22 cellular contexts compared by ENCODE assay signal in genomic region chr22:48750282-48750681, GRCh38.
DNase-seq lines count a peak whose midpoint lies in the region; ATAC-seq and TF ChIP-seq lines count a peak whose summit lies in the region.
"Had no signal": no experiment of that assay in that cellular context is flagged by ENCODE, and none has a peak within 500 bp of the region (broad histone marks: within the 10 kb centered on the region; RNA-seq: fewer than 3 reads in every experiment).

No MANE protein-coding gene starts in this region.

- H3K27ac Mint-ChIP-seq in activated CD8-positive, alpha-beta T cell treated with anti-CD3 and anti-CD28 coated beads, Interleukin-2, amount 10 ng/mL, durations not matched to agents 7 days and 5 days, result no peak overlapping the region
- no peak overlapping the region for H3K27ac Mint-ChIP-seq in activated CD8-positive, alpha-beta T cell treated with anti-CD3 and anti-CD28 coated beads for 36 hours
- H3K27ac Mint-ChIP-seq: CD4-positive, CD25-positive, alpha-beta regulatory T cell had no signal

- no peak for ATAC-seq in activated CD8-positive, alpha-beta T cell treated with anti-CD3 and anti-CD28 coated beads, Interleukin-2, amount 10 ng/mL, durations not matched to agents 7 days and 5 days
- no peak for ATAC-seq in activated CD8-positive, alpha-beta T cell treated with anti-CD3 and anti-CD28 coated beads for 36 hours
- ATAC-seq in lung (ENCODE audit: insufficient read depth, low FRiP score) (no peak), HG03520 (IDR thresholded peaks at IDR 0.05; ENCODE audit: unreplicated experiment) (no peak)
- ATAC-seq: HCT116 had no signal

- H3K27me3 Mint-ChIP-seq in activated CD8-positive, alpha-beta T cell treated with anti-CD3 and anti-CD28 coated beads, Interleukin-2, amount 10 ng/mL, durations not matched to agents 7 days and 5 days (ENCODE audit: low read depth), result no peaks in the 10 kb centered on the region
- H3K27me3 Mint-ChIP-seq in activated CD8-positive, alpha-beta T cell treated with anti-CD3 and anti-CD28 coated beads for 36 hours, result no peaks in the 10 kb centered on the region
- H3K27me3 Mint-ChIP-seq: CD4-positive, CD25-positive, alpha-beta regulatory T cell had no signal

- H3K9me3 ChIP-seq in lung (ENCODE audit: control insufficient read depth in 2 of 2, insufficient read depth in 1 of 2, low read length in 1 of 2), result peaks cover 0 to 2% of the 10 kb centered on the region in 2 donors
- H3K9me3 ChIP-seq: BLaER1, Peyer's patch had no signal

- no peaks in the 10 kb centered on the region for H3K4me1 Mint-ChIP-seq in activated CD8-positive, alpha-beta T cell treated with anti-CD3 and anti-CD28 coated beads, Interleukin-2, amount 10 ng/mL, durations not matched to agents 7 days and 5 days (ENCODE audit: low read depth)
- H3K4me1 Mint-ChIP-seq in activated CD8-positive, alpha-beta T cell treated with anti-CD3 and anti-CD28 coated beads for 36 hours (ENCODE audit: low read depth), result no peaks in the 10 kb centered on the region
- H3K4me1 Mint-ChIP-seq: CD4-positive, CD25-positive, alpha-beta regulatory T cell had no signal

- no peak overlapping the region for H3K27ac ChIP-seq in lung (ENCODE audit: low read depth in 1 of 2, low read length in 1 of 2)
- H3K27ac ChIP-seq: BLaER1, HL-60, Peyer's patch had no signal

- H3K27me3 ChIP-seq in lung (ENCODE audit: control insufficient read depth, insufficient read depth), result no peaks in the 10 kb centered on the region
- H3K27me3 ChIP-seq: BLaER1, Peyer's patch had no signal

- H3K36me3 ChIP-seq in lung (ENCODE audit: control insufficient read depth in 2 of 2, insufficient read depth in 2 of 2, low read length in 2 of 2), result no peaks in the 10 kb centered on the region
- H3K36me3 ChIP-seq: BLaER1, Peyer's patch had no signal

- intact Hi-C loops in activated CD8-positive, alpha-beta T cell treated with anti-CD3 and anti-CD28 coated beads for 36 hours (cut with micrococcal nuclease), result no loop called here

- WGBS in lung, 2 donors, result 97% methylated on average over 27 of the region's 27 CpGs

- CTCF ChIA-PET in activated CD8-positive, alpha-beta T cell treated with anti-CD3 and anti-CD28 coated beads, Interleukin-2, amount 10 ng/mL, durations not matched to agents 7 days and 5 days (lab: Charles Lee), result no interaction called here
- CTCF ChIA-PET in activated CD8-positive, alpha-beta T cell treated with anti-CD3 and anti-CD28 coated beads for 36 hours (lab: Charles Lee), result no interaction called here

- no peak overlapping the region for H3K4me3 Mint-ChIP-seq in activated CD8-positive, alpha-beta T cell treated with anti-CD3 and anti-CD28 coated beads, Interleukin-2, amount 10 ng/mL, durations not matched to agents 7 days and 5 days
- H3K4me3 Mint-ChIP-seq in activated CD8-positive, alpha-beta T cell treated with anti-CD3 and anti-CD28 coated beads for 36 hours, result no peak overlapping the region
- H3K4me3 Mint-ChIP-seq: CD4-positive, CD25-positive, alpha-beta regulatory T cell had no signal

- H3K4me3 ChIP-seq in lung, result no peak overlapping the region
- H3K4me3 ChIP-seq: BLaER1, Peyer's patch had no signal

- DNase-seq in activated CD8-positive, alpha-beta T cell treated with anti-CD3 and anti-CD28 coated beads, Interleukin-2, amount 10 ng/mL, durations not matched to agents 7 days and 5 days, result peak; percentile 1
- no peak for DNase-seq in activated CD8-positive, alpha-beta T cell treated with anti-CD3 and anti-CD28 coated beads for 36 hours
- DNase-seq in stimulated activated CD4-positive, alpha-beta T cell treated with anti-CD3 and anti-CD28 coated beads, Interleukin-4, amount 100 ng/mL, for 24 hours, result peak; percentile 1
- DNase-seq in stimulated activated CD4-positive, alpha-beta T cell treated with anti-CD3 and anti-CD28 coated beads, Interleukin-15, amount 100 ng/mL, for 24 hours, result no peak
- DNase-seq in lung (ENCODE audit: low spot score), result peak; percentile 26
- peak; percentile 27 for DNase-seq in ureter (ENCODE audit: low spot score)
- DNase-seq in SHP77 (lab: John Stamatoyannopoulos, UW), result no peak
- DNase-seq: 8988T; CD4-positive, CD25-positive, alpha-beta regulatory T cell; NCI-H1092; NCI-H1417 treated with DMSO at 0.1 percent for 48 hours; NCI-H1694 treated with DMSO at 0.1 percent for 48 hours; NCI-H2081; NCI-H2227 treated with DMSO at 0.1 percent for 48 hours; NCI-H69; OCI-M1; SIG-M5 had no signal

- POLR2A ChIA-PET in activated CD8-positive, alpha-beta T cell treated with anti-CD3 and anti-CD28 coated beads, Interleukin-2, amount 10 ng/mL, durations not matched to agents 7 days and 5 days (lab: Charles Lee), result no interaction called here
- POLR2A ChIA-PET in activated CD8-positive, alpha-beta T cell treated with anti-CD3 and anti-CD28 coated beads for 36 hours (lab: Charles Lee), result no interaction called here

- H3K9me3 Mint-ChIP-seq in activated CD8-positive, alpha-beta T cell treated with anti-CD3 and anti-CD28 coated beads, Interleukin-2, amount 10 ng/mL, durations not matched to agents 7 days and 5 days (ENCODE audit: insufficient read depth), result no peaks in the 10 kb centered on the region
- H3K9me3 Mint-ChIP-seq in activated CD8-positive, alpha-beta T cell treated with anti-CD3 and anti-CD28 coated beads for 36 hours, result no peaks in the 10 kb centered on the region

- no peaks in the 10 kb centered on the region for H3K4me1 ChIP-seq in lung (ENCODE audit: control insufficient read depth in 2 of 2, insufficient read depth in 2 of 2, low read length in 2 of 2)
- H3K4me1 ChIP-seq: BLaER1, Peyer's patch had no signal

- no peaks in the 10 kb centered on the region for H3K36me3 Mint-ChIP-seq in activated CD8-positive, alpha-beta T cell treated with anti-CD3 and anti-CD28 coated beads, Interleukin-2, amount 10 ng/mL, durations not matched to agents 7 days and 5 days (ENCODE audit: low read depth)
- H3K36me3 Mint-ChIP-seq in activated CD8-positive, alpha-beta T cell treated with anti-CD3 and anti-CD28 coated beads for 36 hours (ENCODE audit: low read depth), result no peaks in the 10 kb centered on the region
- H3K36me3 Mint-ChIP-seq: CD4-positive, CD25-positive, alpha-beta regulatory T cell had no signal

- TF ChIP-seq CTCF in activated CD8-positive, alpha-beta T cell treated with anti-CD3 and anti-CD28 coated beads for 36 hours (IDR thresholded peaks at IDR 0.05), result no peak
- no peak for TF ChIP-seq CTCF in lung (IDR thresholded peaks at IDR 0.05; ENCODE audit: control extremely low read depth, extremely low read depth)

Comparison
In these comparisons a context has a peak if more than half of its experiments do, and no peak if none do; other contexts are left out.
1. DNase-seq: peak in activated CD8-positive, alpha-beta T cell treated with anti-CD3 and anti-CD28 coated beads, Interleukin-2, amount 10 ng/mL, durations not matched to agents 7 days and 5 days (single experiment), stimulated activated CD4-positive, alpha-beta T cell treated with anti-CD3 and anti-CD28 coated beads, Interleukin-4, amount 100 ng/mL, for 24 hours (single experiment), lung (single experiment) and ureter (single experiment); none in activated CD8-positive, alpha-beta T cell treated with anti-CD3 and anti-CD28 coated beads for 36 hours (single experiment), stimulated activated CD4-positive, alpha-beta T cell treated with anti-CD3 and anti-CD28 coated beads, Interleukin-15, amount 100 ng/mL, for 24 hours (single experiment) and SHP77 (0 of 2).